ENCODE assay signal across 8 cellular contexts in the genomic region with DNA sequence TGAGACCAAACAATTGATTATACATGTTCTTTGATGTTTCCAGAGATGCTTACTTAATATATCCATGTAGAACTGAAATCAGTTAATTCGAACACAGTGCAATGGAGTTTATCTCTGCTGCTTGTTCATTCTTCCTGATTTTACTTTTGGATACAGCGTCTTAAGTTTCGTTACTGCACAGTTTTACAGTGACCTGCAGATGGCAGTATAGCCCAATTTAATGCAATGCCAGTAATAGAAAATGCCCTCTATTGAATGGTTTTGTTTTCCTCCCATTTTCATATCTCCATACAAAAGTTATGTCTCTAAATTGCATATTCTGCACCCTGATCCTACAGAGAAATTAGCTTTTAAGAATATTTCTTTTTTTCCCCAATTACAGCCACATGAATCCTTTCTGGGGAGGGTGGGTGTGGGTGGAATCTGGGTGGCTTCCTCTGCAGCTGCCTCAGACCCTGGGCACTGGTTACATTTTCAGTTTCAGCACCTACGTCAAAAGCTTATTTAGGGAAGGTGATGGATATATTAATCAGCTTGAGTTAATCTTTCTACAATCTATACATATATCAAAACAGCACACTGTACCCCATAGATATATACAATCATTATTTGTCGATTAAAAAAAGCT.
DNase-seq lines count a peak whose midpoint lies in the region; ATAC-seq and TF ChIP-seq lines count a peak whose summit lies in the region.

No MANE protein-coding gene starts in this region.

- no peaks in the 10 kb centered on the region for H3K36me3 ChIP-seq in WERI-Rb-1

- ATAC-seq in GM18861 (IDR thresholded peaks at IDR 0.05; ENCODE audit: unreplicated experiment), result no peak

- no peak overlapping the region for H3K27ac ChIP-seq in WERI-Rb-1

- H3K27me3 ChIP-seq in WERI-Rb-1 (ENCODE audit: insufficient read depth, low read depth, severe bottlenecking), result peaks cover 11% of the 10 kb centered on the region

- H3K27ac Mint-ChIP-seq in activated naive CD4-positive, alpha-beta T cell treated with anti-CD3 and anti-CD28 coated beads, Interleukin-2, amount 10 ng/mL, durations not matched to agents 7 days and 5 days, result no peak overlapping the region
- H3K27ac Mint-ChIP-seq in nephron progenitor cell, result no peak overlapping the region

- no peaks in the 10 kb centered on the region for H3K27me3 Mint-ChIP-seq in activated naive CD4-positive, alpha-beta T cell treated with anti-CD3 and anti-CD28 coated beads, Interleukin-2, amount 10 ng/mL, durations not matched to agents 7 days and 5 days
- peaks cover 7% of the 10 kb centered on the region for H3K27me3 Mint-ChIP-seq in nephron progenitor cell (ENCODE audit: low read depth, poor library complexity)

- H3K4me3 Mint-ChIP-seq in activated naive CD4-positive, alpha-beta T cell treated with anti-CD3 and anti-CD28 coated beads, Interleukin-2, amount 10 ng/mL, durations not matched to agents 7 days and 5 days, result peak overlapping the region; percentile 39
- no peak overlapping the region for H3K4me3 Mint-ChIP-seq in nephron progenitor cell

- peaks cover 5% of the 10 kb centered on the region for H3K9me3 Mint-ChIP-seq in activated naive CD4-positive, alpha-beta T cell treated with anti-CD3 and anti-CD28 coated beads, Interleukin-2, amount 10 ng/mL, durations not matched to agents 7 days and 5 days
- peaks cover 8% of the 10 kb centered on the region for H3K9me3 Mint-ChIP-seq in nephron progenitor cell

- no peaks in the 10 kb centered on the region for H3K9me3 ChIP-seq in WERI-Rb-1 (ENCODE audit: severe bottlenecking)

- peak; percentile 49 for DNase-seq in activated naive CD4-positive, alpha-beta T cell treated with anti-CD3 and anti-CD28 coated beads, Interleukin-2, amount 10 ng/mL, durations not matched to agents 7 days and 5 days
- no peak for DNase-seq in activated naive CD4-positive, alpha-beta T cell treated with anti-CD3 and anti-CD28 coated beads, Interleukin-2, amount 50 U/mL, for 16 hours
- DNase-seq in H4 (ENCODE audit: low spot score), result peak; percentile 48
- peak; percentile 34 to 86 (median 75) for DNase-seq in NCI-H1417 (lab: John Stamatoyannopoulos, UW)
- peak; percentile 13 for DNase-seq in WERI-Rb-1
- peak; percentile 60 for DNase-seq in epithelial cell of esophagus (ENCODE audit: low read depth)
- peak; percentile 39 for DNase-seq in nephron progenitor cell

- peaks cover 30% of the 10 kb centered on the region for H3K4me1 Mint-ChIP-seq in activated naive CD4-positive, alpha-beta T cell treated with anti-CD3 and anti-CD28 coated beads, Interleukin-2, amount 10 ng/mL, durations not matched to agents 7 days and 5 days
- H3K4me1 Mint-ChIP-seq in nephron progenitor cell, result no peaks in the 10 kb centered on the region

- H3K36me3 Mint-ChIP-seq in activated naive CD4-positive, alpha-beta T cell treated with anti-CD3 and anti-CD28 coated beads, Interleukin-2, amount 10 ng/mL, durations not matched to agents 7 days and 5 days, result peaks cover 10% of the 10 kb centered on the region
- H3K36me3 Mint-ChIP-seq in nephron progenitor cell (ENCODE audit: low read depth), result no peaks in the 10 kb centered on the region

- CTCF ChIA-PET in activated naive CD4-positive, alpha-beta T cell treated with anti-CD3 and anti-CD28 coated beads, Interleukin-2, amount 10 ng/mL, durations not matched to agents 7 days and 5 days (lab: Charles Lee), result interaction anchor here (0.5 to 4.4 kb wide), 37 partner anchors 8 to 440 kb away, joined by 3 to 129 read pairs (median 3); partner anchors contain the start of gene MUCL1

- H3K4me3 ChIP-seq in WERI-Rb-1 (ENCODE audit: low read depth, low read length) (no peak overlapping the region), epithelial cell of esophagus (ENCODE audit: low read length) (no peak overlapping the region)

- TF ChIP-seq CTCF in WERI-Rb-1 (IDR thresholded peaks at IDR 0.05; ENCODE audit: low read depth, low read length) (peak; percentile 58), epithelial cell of esophagus (IDR thresholded peaks at IDR 0.05; ENCODE audit: insufficient read depth, low read depth, low read length, missing control alignments) (peak; percentile 76), nephron progenitor cell (IDR thresholded peaks at IDR 0.05) (peak; percentile 78)
